In the genomic region with DNA sequence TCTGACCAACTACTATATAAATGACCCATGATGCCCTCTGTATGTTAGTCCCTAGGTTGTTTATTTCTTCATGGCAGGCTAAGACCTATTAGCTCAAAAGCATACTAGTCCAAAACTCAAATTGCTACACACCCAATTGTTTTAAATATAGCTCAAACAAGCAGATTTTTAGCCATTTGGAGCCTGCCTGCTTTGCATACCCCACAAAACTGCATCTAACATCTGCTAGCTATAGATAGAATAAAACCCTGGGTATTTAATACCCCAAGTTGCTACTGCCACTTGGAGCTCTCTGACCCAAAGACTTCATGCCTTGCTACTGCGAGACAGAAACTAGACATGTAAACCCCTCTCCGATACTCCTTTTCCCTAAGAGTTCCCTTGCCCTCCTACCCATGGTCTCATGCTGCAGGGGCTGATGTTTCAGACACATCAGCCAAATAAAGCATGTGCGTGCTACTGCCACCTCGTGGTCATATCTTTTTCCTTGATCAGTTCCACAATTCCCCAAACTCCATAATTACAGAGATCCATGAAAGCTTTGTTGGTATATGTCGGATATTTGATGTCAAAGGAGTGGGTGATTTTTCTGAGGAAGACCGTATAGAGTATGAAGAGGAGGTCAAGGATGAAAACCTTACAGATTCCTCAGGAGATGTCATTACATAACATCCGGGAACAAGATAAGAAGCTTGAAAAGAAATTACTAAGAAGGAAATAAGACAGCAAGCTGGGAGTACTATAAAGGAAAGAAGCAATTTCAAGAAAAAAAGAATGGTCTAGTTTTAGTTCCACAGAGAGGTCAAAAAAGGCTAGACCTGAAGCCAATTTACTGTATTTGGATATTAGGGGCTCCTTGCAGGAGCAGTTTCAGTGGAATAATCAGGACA, we compare ENCODE assay signal across 10 cellular contexts.
DNase-seq lines count a peak whose midpoint lies in the region; ATAC-seq and TF ChIP-seq lines count a peak whose summit lies in the region.
"Had no signal": no experiment of that assay in that cellular context is flagged by ENCODE, and none has a peak within 500 bp of the region (broad histone marks: within the 10 kb centered on the region; RNA-seq: fewer than 3 reads in every experiment).

No MANE protein-coding gene starts in this region.

- H3K4me2 ChIP-seq in trophoblast cell (ENCODE audit: low read length): no peak overlapping the region

- H3K4ac ChIP-seq in trophoblast cell (ENCODE audit: low read depth, low read length): no peak overlapping the region

- no peak overlapping the region for H3K14ac ChIP-seq in trophoblast cell (ENCODE audit: low read length)

- no peaks in the 10 kb centered on the region for H3K9me3 ChIP-seq in CD4-positive, CD25-positive, alpha-beta regulatory T cell (ENCODE audit: control insufficient read depth in 2 of 2, low read length in 2 of 2)
- no peaks in the 10 kb centered on the region for H3K9me3 ChIP-seq in trophoblast cell (ENCODE audit: insufficient read depth, low read depth, low read length)
- H3K9me3 ChIP-seq in CD8-positive, alpha-beta memory T cell (ENCODE audit: low read length): no peaks in the 10 kb centered on the region
- H3K9me3 ChIP-seq: neutrophil, SJSA1 had no signal

- CTCF ChIA-PET in CD8-positive, alpha-beta memory T cell (lab: Charles Lee): interaction anchor here (1.2 kb wide), 1 partner anchor 544 kb away, joined by 4 read pairs; no protein-coding TSS in a partner anchor

- no peaks in the 10 kb centered on the region for H3K79me1 ChIP-seq in trophoblast cell (ENCODE audit: low read length)

- no peaks in the 10 kb centered on the region for H3K36me3 ChIP-seq in CD4-positive, CD25-positive, alpha-beta regulatory T cell (ENCODE audit: control insufficient read depth, insufficient read depth, low read length)
- no peaks in the 10 kb centered on the region for H3K36me3 ChIP-seq in trophoblast cell (ENCODE audit: control insufficient read depth in 1 of 2, insufficient read depth in 2 of 2, low read length in 2 of 2)
- no peaks in the 10 kb centered on the region for H3K36me3 ChIP-seq in CD8-positive, alpha-beta memory T cell (ENCODE audit: insufficient read depth, low read length)
- H3K36me3 ChIP-seq: neutrophil, SJSA1 had no signal

- TF ChIP-seq CTCF in fibroblast of the aortic adventitia (IDR thresholded peaks at IDR 0.05; ENCODE audit: insufficient read depth, low read length): peak; percentile 52

- peak in 2 of 3 donors; percentile 2 to 5 for DNase-seq in CD4-positive, CD25-positive, alpha-beta regulatory T cell
- DNase-seq in SK-N-DZ (ENCODE audit: low spot score) (peak; percentile 53), fibroblast of the aortic adventitia (ENCODE audit: low read depth) (peak; percentile 37), trophoblast cell (peak; percentile 44 to 80), NCI-H187 treated with DMSO at 0.1 percent for 48 hours (lab: John Stamatoyannopoulos, UW) (no peak)
- no peak for DNase-seq in CD8-positive, alpha-beta memory T cell

- H3K23ac ChIP-seq in trophoblast cell (ENCODE audit: low read length): no peak overlapping the region

- no peaks in the 10 kb centered on the region for H3K79me2 ChIP-seq in trophoblast cell (ENCODE audit: control insufficient read depth, insufficient read depth, low read length, poor library complexity)

- no peak overlapping the region for H3K18ac ChIP-seq in trophoblast cell (ENCODE audit: low read length)

- H3K27me3 ChIP-seq in CD4-positive, CD25-positive, alpha-beta regulatory T cell (ENCODE audit: control insufficient read depth, insufficient read depth, low read length): no peaks in the 10 kb centered on the region
- H3K27me3 ChIP-seq in trophoblast cell (ENCODE audit: insufficient read depth, low read length): no peaks in the 10 kb centered on the region
- no peaks in the 10 kb centered on the region for H3K27me3 ChIP-seq in CD8-positive, alpha-beta memory T cell (ENCODE audit: insufficient read depth, low read length, poor library complexity, severe bottlenecking)
- H3K27me3 ChIP-seq: SJSA1 had no signal

- no peak overlapping the region for H4K8ac ChIP-seq in trophoblast cell (ENCODE audit: low read depth, low read length)

- no CpG with 5 or more reads among the region's 7 CpGs for WGBS in trophoblast cell (ENCODE audit: extremely low coverage, insufficient coverage, insufficient read length)

- H2AK5ac ChIP-seq in trophoblast cell (ENCODE audit: low read length): no peak overlapping the region

- H3K36me3 Mint-ChIP-seq in CD4-positive, CD25-positive, alpha-beta regulatory T cell: no peaks in the 10 kb centered on the region
- no peaks in the 10 kb centered on the region for H3K36me3 Mint-ChIP-seq in CD8-positive, alpha-beta memory T cell

- no peak for TF ChIP-seq POLR2A in GM18505 (IDR thresholded peaks at IDR 0.05; ENCODE audit: borderline replicate concordance, extremely low read depth, insufficient read depth, insufficient read length)

- H2BK12ac ChIP-seq in trophoblast cell (ENCODE audit: low read length): no peak overlapping the region

- no peak overlapping the region for H3K4me3 ChIP-seq in CD4-positive, CD25-positive, alpha-beta regulatory T cell (ENCODE audit: low read depth, low read length)
- H3K4me3 ChIP-seq in fibroblast of the aortic adventitia (ENCODE audit: low read depth, low read length) (no peak overlapping the region), trophoblast cell (ENCODE audit: low read depth, low read length) (no peak overlapping the region)
- no peak overlapping the region for H3K4me3 ChIP-seq in CD8-positive, alpha-beta memory T cell (ENCODE audit: low read length)
- H3K4me3 ChIP-seq: SJSA1 had no signal

- H3K4me3 Mint-ChIP-seq in CD4-positive, CD25-positive, alpha-beta regulatory T cell: no peak overlapping the region
- H3K4me3 Mint-ChIP-seq in CD8-positive, alpha-beta memory T cell: no peak overlapping the region

- no peak overlapping the region for H2BK120ac ChIP-seq in trophoblast cell (ENCODE audit: insufficient read depth, low read length, poor library complexity)

- no peak overlapping the region for H2AFZ ChIP-seq in trophoblast cell (ENCODE audit: insufficient read depth, low read length, poor library complexity)

- no peaks in the 10 kb centered on the region for H3K4me1 Mint-ChIP-seq in CD4-positive, CD25-positive, alpha-beta regulatory T cell
- H3K4me1 Mint-ChIP-seq in CD8-positive, alpha-beta memory T cell: no peaks in the 10 kb centered on the region

- H4K12ac ChIP-seq in trophoblast cell (ENCODE audit: low read depth, low read length): no peak overlapping the region

- H3K9ac ChIP-seq in trophoblast cell (ENCODE audit: low read length): no peak overlapping the region

- no peak overlapping the region for H2BK5ac ChIP-seq in trophoblast cell (ENCODE audit: low read depth, low read length, poor library complexity)

- POLR2A ChIA-PET in CD8-positive, alpha-beta memory T cell (lab: Charles Lee): no interaction called here

- H3K27me3 Mint-ChIP-seq in CD4-positive, CD25-positive, alpha-beta regulatory T cell: peaks cover 11% of the 10 kb centered on the region
- H3K27me3 Mint-ChIP-seq in CD8-positive, alpha-beta memory T cell: peaks cover 0 to 6% of the 10 kb centered on the region in 2 donors

- H3K9me3 Mint-ChIP-seq in CD4-positive, CD25-positive, alpha-beta regulatory T cell: peaks cover 0 to 9% (median 0%) of the 10 kb centered on the region in 7 donors
- peaks cover 0 to 12% (median 5%) of the 10 kb centered on the region in 5 donors for H3K9me3 Mint-ChIP-seq in CD8-positive, alpha-beta memory T cell

- H3K27ac Mint-ChIP-seq in CD4-positive, CD25-positive, alpha-beta regulatory T cell: no peak overlapping the region
- no peak overlapping the region for H3K27ac Mint-ChIP-seq in CD8-positive, alpha-beta memory T cell

- no peak overlapping the region for H4K91ac ChIP-seq in trophoblast cell (ENCODE audit: low read depth, low read length)

- no peak for ATAC-seq in CD4-positive, CD25-positive, alpha-beta regulatory T cell (ENCODE audit: low read depth in 2 of 2)
- ATAC-seq in GM18505 (IDR thresholded peaks at IDR 0.05; ENCODE audit: unreplicated experiment): peak; percentile 62
- ATAC-seq in HG03520 (IDR thresholded peaks at IDR 0.05; ENCODE audit: unreplicated experiment): peak; percentile 51

- no peaks in the 10 kb centered on the region for H3K4me1 ChIP-seq in CD4-positive, CD25-positive, alpha-beta regulatory T cell (ENCODE audit: control insufficient read depth, insufficient read depth, low read length, poor library complexity, severe bottlenecking)
- no peaks in the 10 kb centered on the region for H3K4me1 ChIP-seq in trophoblast cell (ENCODE audit: control insufficient read depth in 1 of 2, insufficient read depth in 2 of 2, low read length in 2 of 2)
- H3K4me1 ChIP-seq in CD8-positive, alpha-beta memory T cell (ENCODE audit: insufficient read depth, low read length): no peaks in the 10 kb centered on the region
- H3K4me1 ChIP-seq: SJSA1 had no signal

- no peak overlapping the region for H3K27ac ChIP-seq in CD4-positive, CD25-positive, alpha-beta regulatory T cell (ENCODE audit: insufficient read depth, low read length, poor library complexity, severe bottlenecking)
- H3K27ac ChIP-seq in trophoblast cell (ENCODE audit: low read depth, low read length): no peak overlapping the region
- no peak overlapping the region for H3K27ac ChIP-seq in CD8-positive, alpha-beta memory T cell (ENCODE audit: low read depth, low read length)
- H3K27ac ChIP-seq: neutrophil, SJSA1 had no signal

Comparison
In these comparisons a context has a peak if more than half of its experiments do, and no peak if none do; other contexts are left out.
1. ATAC-seq: peak in GM18505 (single experiment) and HG03520 (single experiment); none in CD4-positive, CD25-positive, alpha-beta regulatory T cell (0 of 2).
2. DNase-seq: peak in CD4-positive, CD25-positive, alpha-beta regulatory T cell (2 of 3), SK-N-DZ (single experiment), fibroblast of the aortic adventitia (single experiment) and trophoblast cell (2 of 2); none in NCI-H187 treated with DMSO at 0.1 percent for 48 hours (single experiment) and CD8-positive, alpha-beta memory T cell (0 of 5).